Comparison of ENCODE assay signal across 9 cellular contexts in the genomic region with DNA sequence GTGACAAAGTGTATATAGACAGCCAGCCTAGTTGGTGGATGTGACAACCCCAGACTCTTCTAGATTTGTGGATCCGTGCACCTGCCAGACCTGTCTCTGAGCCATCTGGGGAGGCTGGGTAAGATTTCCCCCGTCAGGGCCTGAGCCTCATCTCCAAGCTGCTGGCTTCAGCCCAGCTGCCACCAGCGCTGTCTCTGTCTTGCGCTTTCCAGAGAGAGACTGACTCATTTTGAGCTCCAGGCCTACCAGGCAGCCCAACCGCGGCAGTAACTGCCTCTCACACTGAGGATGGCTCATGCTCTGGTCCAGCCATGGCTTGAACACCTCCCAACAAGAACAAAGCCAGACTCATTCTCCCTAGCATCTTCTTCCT. TPM values are rescaled to one million over a fixed set of nuclear protein-coding genes. Genes with fewer than 3 reads are reported as not detected.
DNase-seq lines count a peak whose midpoint lies in the region; ATAC-seq, FAIRE-seq and TF ChIP-seq lines count a peak whose summit lies in the region.
"Had no signal": no experiment of that assay in that cellular context is flagged by ENCODE, and none has a peak within 500 bp of the region (broad histone marks: within the 10 kb centered on the region; RNA-seq: fewer than 3 reads in every experiment).

No MANE protein-coding gene starts in this region.

- H3K4me3 Mint-ChIP-seq in CD4-positive, CD25-positive, alpha-beta regulatory T cell: peak overlapping the region; percentile 88 to 97 (median 90)

- peaks cover 7% of the 10 kb centered on the region for H3K79me2 ChIP-seq in trophoblast cell (ENCODE audit: control insufficient read depth, insufficient read depth, low read length, poor library complexity)

- no peak overlapping the region for H4K12ac ChIP-seq in trophoblast cell (ENCODE audit: low read depth, low read length)

- H4K8ac ChIP-seq in trophoblast cell (ENCODE audit: low read depth, low read length): no peak overlapping the region

- H3K36me3 ChIP-seq in CD4-positive, CD25-positive, alpha-beta regulatory T cell (ENCODE audit: control insufficient read depth, insufficient read depth, low read length): peaks cover 37% of the 10 kb centered on the region
- no peaks in the 10 kb centered on the region for H3K36me3 ChIP-seq in breast epithelium
- peaks cover 53 to 56% of the 10 kb centered on the region in 2 experiments for H3K36me3 ChIP-seq in trophoblast cell (ENCODE audit: control insufficient read depth in 1 of 2, insufficient read depth in 2 of 2, low read length in 2 of 2)
- peaks cover 41% of the 10 kb centered on the region for H3K36me3 ChIP-seq in SJCRH30

- H3K9me3 Mint-ChIP-seq in CD4-positive, CD25-positive, alpha-beta regulatory T cell: no peaks in the 10 kb centered on the region

- no peak overlapping the region for H4K91ac ChIP-seq in trophoblast cell (ENCODE audit: low read depth, low read length)

- peaks cover 4 to 51% (median 29%) of the 10 kb centered on the region in 4 donors for H3K4me1 Mint-ChIP-seq in CD4-positive, CD25-positive, alpha-beta regulatory T cell

- H3K4ac ChIP-seq in trophoblast cell (ENCODE audit: low read depth, low read length): no peak overlapping the region

- no peak for FAIRE-seq in RCC 7860 (lab: Jason Lieb, UNC)
- FAIRE-seq: colon had no signal

- H3K4me2 ChIP-seq in trophoblast cell (ENCODE audit: low read length): no peak overlapping the region

- H2BK5ac ChIP-seq in trophoblast cell (ENCODE audit: low read depth, low read length, poor library complexity): no peak overlapping the region

- H2BK120ac ChIP-seq in trophoblast cell (ENCODE audit: insufficient read depth, low read length, poor library complexity): no peak overlapping the region

- DNase-seq in CD4-positive, CD25-positive, alpha-beta regulatory T cell: peak in 1 of 3 donors; percentile 52
- DNase-seq in RCC 7860 (ENCODE audit: low spot score) (peak; percentile 89), breast epithelium (ENCODE audit: low spot score in 2 of 2) (peak; percentile 41 to 53), trophoblast cell (peak; percentile 52 to 53), SJCRH30 (no peak), COR-L47 (lab: John Stamatoyannopoulos, UW) (no peak), NCI-H2107 (lab: John Stamatoyannopoulos, UW) (no peak)

- WGBS in trophoblast cell (ENCODE audit: extremely low coverage, insufficient coverage, insufficient read length): no CpG with 5 or more reads among the region's 6 CpGs

- peaks cover 52% of the 10 kb centered on the region for H3K4me1 ChIP-seq in CD4-positive, CD25-positive, alpha-beta regulatory T cell (ENCODE audit: control insufficient read depth, insufficient read depth, low read length, poor library complexity, severe bottlenecking)
- H3K4me1 ChIP-seq in breast epithelium (peaks cover 11 to 32% of the 10 kb centered on the region in 2 donors), trophoblast cell (ENCODE audit: control insufficient read depth in 1 of 2, insufficient read depth in 2 of 2, low read length in 2 of 2) (peaks cover 12 to 19% of the 10 kb centered on the region in 2 experiments), SJCRH30 (peaks cover 10% of the 10 kb centered on the region; the same call in 1 of the 2 replicates)

- no peak overlapping the region for H3K14ac ChIP-seq in trophoblast cell (ENCODE audit: low read length)

- no peak for TF ChIP-seq CTCF in breast epithelium (IDR thresholded peaks at IDR 0.05)

- intact Hi-C loops in breast epithelium (cut with DNase I; ENCODE audit: low total_unique reads): no loop called here

- no peak overlapping the region for H3K23ac ChIP-seq in trophoblast cell (ENCODE audit: low read length)

- TF ChIP-seq POLR2A in breast epithelium (IDR thresholded peaks at IDR 0.05): no peak

- peaks cover 4% of the 10 kb centered on the region for H3K79me1 ChIP-seq in trophoblast cell (ENCODE audit: low read length)

- no peak overlapping the region for H2BK12ac ChIP-seq in trophoblast cell (ENCODE audit: low read length)

- H3K27me3 Mint-ChIP-seq in CD4-positive, CD25-positive, alpha-beta regulatory T cell: peaks cover 5% of the 10 kb centered on the region

- H3K36me3 Mint-ChIP-seq in CD4-positive, CD25-positive, alpha-beta regulatory T cell: peaks cover 11% of the 10 kb centered on the region

- no peak for ATAC-seq in CD4-positive, CD25-positive, alpha-beta regulatory T cell (ENCODE audit: low read depth in 2 of 2)
- peak; percentile 39 for ATAC-seq in GM21529 (IDR thresholded peaks at IDR 0.05; ENCODE audit: unreplicated experiment)

- no peaks in the 10 kb centered on the region for H3K9me3 ChIP-seq in CD4-positive, CD25-positive, alpha-beta regulatory T cell (ENCODE audit: control insufficient read depth in 2 of 2, low read length in 2 of 2)
- H3K9me3 ChIP-seq in breast epithelium: no peaks in the 10 kb centered on the region
- peaks cover 2% of the 10 kb centered on the region for H3K9me3 ChIP-seq in trophoblast cell (ENCODE audit: insufficient read depth, low read depth, low read length)
- H3K9me3 ChIP-seq in SJCRH30 (replicated peaks): no peaks in the 10 kb centered on the region

- H3K18ac ChIP-seq in trophoblast cell (ENCODE audit: low read length): no peak overlapping the region

- H3K27me3 ChIP-seq in CD4-positive, CD25-positive, alpha-beta regulatory T cell (ENCODE audit: control insufficient read depth, insufficient read depth, low read length): no peaks in the 10 kb centered on the region
- H3K27me3 ChIP-seq in breast epithelium (no peaks in the 10 kb centered on the region), trophoblast cell (ENCODE audit: insufficient read depth, low read length) (no peaks in the 10 kb centered on the region), SJCRH30 (no peaks in the 10 kb centered on the region)

- H3K4me3 ChIP-seq in CD4-positive, CD25-positive, alpha-beta regulatory T cell (ENCODE audit: low read depth, low read length): peak overlapping the region; percentile 86
- H3K4me3 ChIP-seq in breast epithelium: peak overlapping the region in 1 of 3 donors; percentile 43
- H3K4me3 ChIP-seq in trophoblast cell (ENCODE audit: low read depth, low read length): no peak overlapping the region
- H3K4me3 ChIP-seq in SJCRH30: no peak overlapping the region

- H2AFZ ChIP-seq in trophoblast cell (ENCODE audit: insufficient read depth, low read length, poor library complexity): no peak overlapping the region

- no peak overlapping the region for H3K9ac ChIP-seq in trophoblast cell (ENCODE audit: low read length)

- H2AK5ac ChIP-seq in trophoblast cell (ENCODE audit: low read length): no peak overlapping the region

- peak overlapping the region; percentile 89 for H3K27ac ChIP-seq in CD4-positive, CD25-positive, alpha-beta regulatory T cell (ENCODE audit: insufficient read depth, low read length, poor library complexity, severe bottlenecking)
- H3K27ac ChIP-seq in breast epithelium (peak overlapping the region; percentile 93 to 95), trophoblast cell (ENCODE audit: low read depth, low read length) (no peak overlapping the region), SJCRH30 (no peak overlapping the region)

- H3K27ac Mint-ChIP-seq in CD4-positive, CD25-positive, alpha-beta regulatory T cell: peak overlapping the region; percentile 71 to 90 (median 90)

RNA-seq across cellular contexts. Expression of a gene that starts 26.4 kb away (rescaled TPM):
- total RNA-seq in CD4-positive, CD25-positive, alpha-beta regulatory T cell: 25.8 TPM
- 10 to 100 TPM in 2 of 4 donors, 1 to 10 TPM in 2; 7.6 to 15.0 (median 9.7) TPM for polyA plus RNA-seq in CD4-positive, CD25-positive, alpha-beta regulatory T cell
- total RNA-seq in breast epithelium: 10 to 100 TPM; 21.2 to 33.1 (median 23.4) TPM
- polyA plus RNA-seq in trophoblast cell (2013): 30.9 and 32.6 TPM in 2 replicates
- 36.6 and 39.5 TPM in 2 replicates for total RNA-seq in SJCRH30 (2014; rRNA removed; shearing (Covaris generic))

RNA-seq across cellular contexts. Expression of a gene that starts 26.6 kb away (rescaled TPM):
- total RNA-seq in CD4-positive, CD25-positive, alpha-beta regulatory T cell: 2.8 TPM
- 1 to 10 TPM in 2 of 4 donors, under 1 TPM in 2; 0.64 to 1.3 (median 1.0) TPM for polyA plus RNA-seq in CD4-positive, CD25-positive, alpha-beta regulatory T cell
- total RNA-seq in breast epithelium: 1 to 10 TPM; 3.8 to 6.9 (median 5.8) TPM
- polyA plus RNA-seq in trophoblast cell (2013): 1.5 and 1.6 TPM in 2 replicates
- 3.8 and 5.9 TPM in 2 replicates for total RNA-seq in SJCRH30 (2014; rRNA removed; shearing (Covaris generic))

Comparison
In these comparisons a context has a peak if more than half of its experiments do, and no peak if none do; other contexts are left out.
1. DNase-seq: peak in RCC 7860 (single experiment), breast epithelium (2 of 2) and trophoblast cell (2 of 2); none in SJCRH30 (0 of 2), COR-L47 (single experiment) and NCI-H2107 (single experiment).
2. H3K27ac ChIP-seq: peak in CD4-positive, CD25-positive, alpha-beta regulatory T cell (single experiment) and breast epithelium (2 of 2); none in trophoblast cell (single experiment) and SJCRH30 (single experiment).